ENCODE assay signal across 29 cellular contexts in the genomic region with DNA sequence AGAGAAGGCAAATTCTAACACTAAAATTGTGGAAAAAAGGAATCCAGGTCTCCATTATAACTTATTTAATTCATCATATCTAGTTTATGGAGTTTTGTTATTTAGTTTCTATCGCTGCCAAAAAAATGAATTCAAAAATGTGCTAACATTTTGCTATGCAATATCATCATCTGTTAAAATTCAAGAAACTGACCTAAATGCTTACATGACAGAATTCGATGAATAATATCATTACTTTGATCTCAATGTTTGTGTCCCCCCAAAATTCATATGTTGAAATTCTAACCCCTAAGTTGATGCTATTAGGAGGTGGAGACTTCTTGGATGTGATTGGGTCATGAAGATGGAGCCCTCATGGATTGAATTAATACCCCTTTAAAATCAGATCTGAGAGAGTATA.
"Had no signal": no experiment of that assay in that cellular context is flagged by ENCODE, and none has a peak within 500 bp of the region (broad histone marks: within the 10 kb centered on the region; RNA-seq: fewer than 3 reads in every experiment).

No MANE protein-coding gene starts in this region.

- H3K9me3 ChIP-seq: colonic mucosa, esophagus squamous epithelium, gastrocnemius medialis, gastroesophageal sphincter had no signal

- H3K27me3 ChIP-seq: colonic mucosa, dorsolateral prefrontal cortex, esophagus muscularis mucosa, esophagus squamous epithelium, foreskin keratinocyte, gastrocnemius medialis, gastroesophageal sphincter, heart left ventricle, heart right ventricle had no signal

- H3K27me3 Mint-ChIP-seq: dendritic cell treated with granulocyte-macrophage colony-stimulating factor and Interleukin-4, amounts not matched to agents 40 ng/mL and 50 ng/mL, for 4 days; effector memory CD8-positive, alpha-beta T cell had no signal

- H3K4me1 Mint-ChIP-seq: endodermal cell had no signal

- H3K27ac ChIP-seq: colonic mucosa, coronary artery, dorsolateral prefrontal cortex, epithelial cell of prostate, esophagus muscularis mucosa, esophagus squamous epithelium, foreskin keratinocyte, gastrocnemius medialis, gastroesophageal sphincter, heart left ventricle, heart right ventricle had no signal

- ATAC-seq: effector memory CD8-positive, alpha-beta T cell; esophagus mucosa; foreskin keratinocyte; gastrocnemius medialis; gastroesophageal sphincter; heart left ventricle; heart right ventricle had no signal

- H3K9me3 Mint-ChIP-seq: endodermal cell had no signal

- H3K36me3 ChIP-seq: colonic mucosa, esophagus muscularis mucosa, esophagus squamous epithelium, gastrocnemius medialis, gastroesophageal sphincter, heart left ventricle, heart right ventricle had no signal

- H3K4me3 ChIP-seq: colonic mucosa, coronary artery, dorsolateral prefrontal cortex, esophagus muscularis mucosa, esophagus squamous epithelium, gastrocnemius medialis, gastroesophageal sphincter, heart left ventricle, heart right ventricle had no signal

- H3K4me3 Mint-ChIP-seq: dendritic cell treated with granulocyte-macrophage colony-stimulating factor and Interleukin-4, amounts not matched to agents 40 ng/mL and 50 ng/mL, for 4 days; effector memory CD8-positive, alpha-beta T cell; endodermal cell had no signal

- H3K4me1 ChIP-seq: colonic mucosa, esophagus muscularis mucosa, esophagus squamous epithelium, foreskin keratinocyte, gastrocnemius medialis, gastroesophageal sphincter, heart left ventricle, heart right ventricle had no signal

- H3K27ac Mint-ChIP-seq: dendritic cell treated with granulocyte-macrophage colony-stimulating factor and Interleukin-4, amounts not matched to agents 40 ng/mL and 50 ng/mL, for 4 days; effector memory CD8-positive, alpha-beta T cell; endodermal cell had no signal

- FAIRE-seq: colon, endometrium, endothelial cell of umbilical vein, frontal cortex had no signal

- DNase-seq: colonic mucosa; cortex of kidney; dermis blood vessel endothelial cell; dorsolateral prefrontal cortex; effector CD4-positive, alpha-beta T cell; effector CD8-positive, alpha-beta T cell; effector memory CD4-positive, alpha-beta T cell; effector memory CD8-positive, alpha-beta T cell; endodermal cell; erythroblast; esophagus squamous epithelium; foreskin fibroblast; foreskin keratinocyte; foreskin melanocyte; gastrocnemius medialis; glutamatergic neuron; head of caudate nucleus; heart left ventricle; heart right ventricle had no signal
